In the genomic region with DNA sequence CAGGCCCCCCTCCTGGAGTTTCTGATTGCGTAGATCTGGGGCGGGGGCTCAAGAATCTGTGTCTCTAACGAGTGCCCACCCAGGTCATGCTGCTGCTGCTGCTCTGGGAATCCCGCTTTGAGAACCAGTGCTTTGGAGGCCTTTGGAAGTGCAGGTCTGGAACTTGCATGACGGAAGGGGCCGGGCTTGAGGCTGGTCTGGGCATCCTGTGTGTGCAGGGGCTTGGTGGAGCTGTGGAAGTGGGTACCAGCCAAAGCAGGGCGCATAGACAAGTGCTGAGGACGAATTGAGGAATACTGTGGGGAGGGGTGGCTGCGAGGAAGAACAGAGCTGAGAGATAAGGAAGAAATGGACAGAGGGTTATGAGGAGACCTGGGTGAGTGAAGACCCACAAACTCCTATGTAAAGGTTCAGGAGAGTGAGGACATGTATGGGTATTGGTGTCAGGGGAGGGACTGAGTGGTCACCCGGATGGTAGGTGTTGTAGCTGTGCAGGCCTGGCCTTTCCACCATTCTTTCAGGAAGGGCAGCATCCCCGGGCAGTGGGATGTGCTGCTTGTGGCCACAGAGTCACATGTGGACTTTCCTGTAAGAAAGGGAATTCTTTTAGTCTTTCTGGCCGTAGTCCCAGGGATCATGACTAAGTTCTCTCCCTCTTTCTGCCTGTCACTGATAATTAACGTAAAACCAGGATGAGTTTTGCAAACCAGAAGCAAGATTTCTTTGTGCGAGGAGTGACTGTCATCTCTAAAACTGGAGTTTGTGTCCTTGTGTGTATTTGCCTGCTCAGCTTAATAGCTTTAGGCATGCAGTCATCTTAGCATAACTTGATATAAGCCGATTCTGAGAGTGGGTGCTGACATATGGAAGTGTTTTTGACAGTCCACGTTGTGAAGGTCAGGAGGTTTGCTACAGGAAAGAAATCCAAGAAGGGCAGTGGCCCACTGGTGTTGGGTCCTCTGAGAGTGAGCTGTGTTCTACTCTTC, we compare ENCODE assay signal across 1 cellular context.
TF ChIP-seq lines count a peak whose summit lies in the region.

No MANE protein-coding gene starts in this region.

TF ChIP-seq in HepG2, 621 proteins besides CTCF, POLR2A, EP300 and RAD21 (continued from another document):
- TF ChIP-seq, protein P1, sequence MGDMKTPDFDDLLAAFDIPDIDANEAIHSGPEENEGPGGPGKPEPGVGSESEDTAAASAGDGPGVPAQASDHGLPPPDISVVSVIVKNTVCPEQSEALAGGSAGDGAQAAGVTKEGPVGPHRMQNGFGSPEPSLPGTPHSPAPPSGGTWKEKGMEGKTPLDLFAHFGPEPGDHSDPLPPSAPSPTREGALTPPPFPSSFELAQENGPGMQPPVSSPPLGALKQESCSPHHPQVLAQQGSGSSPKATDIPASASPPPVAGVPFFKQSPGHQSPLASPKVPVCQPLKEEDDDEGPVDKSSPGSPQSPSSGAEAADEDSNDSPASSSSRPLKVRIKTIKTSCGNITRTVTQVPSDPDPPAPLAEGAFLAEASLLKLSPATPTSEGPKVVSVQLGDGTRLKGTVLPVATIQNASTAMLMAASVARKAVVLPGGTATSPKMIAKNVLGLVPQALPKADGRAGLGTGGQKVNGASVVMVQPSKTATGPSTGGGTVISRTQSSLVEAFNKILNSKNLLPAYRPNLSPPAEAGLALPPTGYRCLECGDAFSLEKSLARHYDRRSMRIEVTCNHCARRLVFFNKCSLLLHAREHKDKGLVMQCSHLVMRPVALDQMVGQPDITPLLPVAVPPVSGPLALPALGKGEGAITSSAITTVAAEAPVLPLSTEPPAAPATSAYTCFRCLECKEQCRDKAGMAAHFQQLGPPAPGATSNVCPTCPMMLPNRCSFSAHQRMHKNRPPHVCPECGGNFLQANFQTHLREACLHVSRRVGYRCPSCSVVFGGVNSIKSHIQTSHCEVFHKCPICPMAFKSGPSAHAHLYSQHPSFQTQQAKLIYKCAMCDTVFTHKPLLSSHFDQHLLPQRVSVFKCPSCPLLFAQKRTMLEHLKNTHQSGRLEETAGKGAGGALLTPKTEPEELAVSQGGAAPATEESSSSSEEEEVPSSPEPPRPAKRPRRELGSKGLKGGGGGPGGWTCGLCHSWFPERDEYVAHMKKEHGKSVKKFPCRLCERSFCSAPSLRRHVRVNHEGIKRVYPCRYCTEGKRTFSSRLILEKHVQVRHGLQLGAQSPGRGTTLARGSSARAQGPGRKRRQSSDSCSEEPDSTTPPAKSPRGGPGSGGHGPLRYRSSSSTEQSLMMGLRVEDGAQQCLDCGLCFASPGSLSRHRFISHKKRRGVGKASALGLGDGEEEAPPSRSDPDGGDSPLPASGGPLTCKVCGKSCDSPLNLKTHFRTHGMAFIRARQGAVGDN (CRISPR knock-in tag; IDR thresholded peaks at IDR 0.05) = peak; percentile 33; the same call in 1 of the 2 replicates
- TF ChIP-seq GTF2F1 (IDR thresholded peaks at IDR 0.05; ENCODE audit: low read length) (no peak), HOXA5 (CRISPR knock-in tag; IDR thresholded peaks at IDR 0.05) (no peak)
